Comparison of ENCODE assay signal across 26 cellular contexts in genomic region chr10:117312430-117312829, GRCh38.
DNase-seq lines count a peak whose midpoint lies in the region; ATAC-seq, FAIRE-seq and TF ChIP-seq lines count a peak whose summit lies in the region.
"Had no signal": no experiment of that assay in that cellular context is flagged by ENCODE, and none has a peak within 500 bp of the region (broad histone marks: within the 10 kb centered on the region; RNA-seq: fewer than 3 reads in every experiment).

No MANE protein-coding gene starts in this region.

- H2AFZ ChIP-seq in PC-3 (ENCODE audit: low read length) (no peak overlapping the region), endothelial cell of umbilical vein (ENCODE audit: low read depth, low read length) (no peak overlapping the region)

- no TSS peak for BruUV-seq in PC-3 (replicated peaks; lab: Mats Ljungman, UMichigan)
- BruUV-seq in endothelial cell of umbilical vein (replicated peaks; lab: Mats Ljungman, UMichigan), result no TSS peak

- H4K20me1 ChIP-seq in PC-3 (ENCODE audit: low read length), result peaks cover 12% of the 10 kb centered on the region; the same call in 1 of the 2 replicates
- peaks cover 3% of the 10 kb centered on the region for H4K20me1 ChIP-seq in endothelial cell of umbilical vein (replicated peaks; ENCODE audit: control insufficient read depth, extremely low read depth, insufficient read depth, low read length)

- H3K4me1 ChIP-seq in PC-3 (ENCODE audit: insufficient read depth, low read length) (peaks cover 24% of the 10 kb centered on the region), endothelial cell of umbilical vein (ENCODE audit: control insufficient read depth, extremely low read depth, insufficient read depth, low read length) (peaks cover 9% of the 10 kb centered on the region)

- H3K36me3 ChIP-seq in PC-3 (ENCODE audit: low read depth, low read length), result peaks cover 3% of the 10 kb centered on the region; the same call in 1 of the 2 replicates
- H3K36me3 ChIP-seq in endothelial cell of umbilical vein (ENCODE audit: control insufficient read depth in 2 of 2, extremely low read depth in 1 of 2, insufficient read depth in 2 of 2, low read length in 2 of 2), result no peaks in the 10 kb centered on the region

- H3F3A ChIP-seq in PC-3 (ENCODE audit: low read length, unreplicated experiment), result no peaks in the 10 kb centered on the region

- intact Hi-C loops in PC-3 (cut with micrococcal nuclease), result no loop called here
- intact Hi-C loops in endothelial cell of umbilical vein (cut with micrococcal nuclease), result no loop called here

- TF ChIP-seq CTCF in PC-3 (conservative IDR thresholded peaks at IDR 0.05; ENCODE audit: low read depth, low read length) (no peak), endothelial cell of umbilical vein (IDR thresholded peaks at IDR 0.05; ENCODE audit: extremely low read depth in 1 of 2, insufficient read depth in 1 of 2, low read depth in 1 of 2, low read length in 2 of 2) (no peak)

- no peak overlapping the region for H3K9ac ChIP-seq in PC-3 (ENCODE audit: low read length)
- H3K9ac ChIP-seq in endothelial cell of umbilical vein (replicated peaks; ENCODE audit: extremely low read depth, insufficient read depth, low read length), result no peak overlapping the region

- peak overlapping the region; percentile 69 for H3K27ac ChIP-seq in PC-3 (ENCODE audit: low read length)
- no peak overlapping the region for H3K27ac ChIP-seq in endothelial cell of umbilical vein (ENCODE audit: insufficient read depth, low read depth, low read length)
- H3K27ac ChIP-seq: RWPE1 had no signal

- CTCF ChIA-PET in PC-3 (lab: Charles Lee), result no interaction called here
- CTCF ChIA-PET in endothelial cell of umbilical vein (lab: Charles Lee), result interaction anchor here (0.6 kb wide), 1 partner anchor 130 kb away, joined by 3 read pairs; no protein-coding TSS in a partner anchor

- peak; percentile 89 for ATAC-seq in PC-3
- ATAC-seq: HCT116, Panc1 had no signal

- POLR2A ChIA-PET in PC-3 (lab: Charles Lee; ENCODE audit: unreplicated experiment), result no interaction called here
- POLR2A ChIA-PET in endothelial cell of umbilical vein (lab: Charles Lee), result no interaction called here

- no peaks in the 10 kb centered on the region; the same call in 1 of the 2 replicates for H3K79me2 ChIP-seq in PC-3 (ENCODE audit: low read length)
- peaks cover 9% of the 10 kb centered on the region for H3K79me2 ChIP-seq in endothelial cell of umbilical vein (ENCODE audit: control insufficient read depth, insufficient read depth, low read length)

- DNase-seq in ELR (ENCODE audit: low read depth) (peak; percentile 64), PC-3 (peak; percentile 83), endothelial cell of umbilical vein (ENCODE audit: low read depth, low spot score) (no peak), renal cortical epithelial cell (ENCODE audit: low read depth) (peak; percentile 9), NCI-H2029 treated with DMSO at 0.1 percent for 48 hours (lab: John Stamatoyannopoulos, UW) (no peak), H54 (ENCODE audit: insufficient read length, low spot score) (no peak), NCI-H146 treated with DMSO at 0.1 percent for 48 hours (lab: John Stamatoyannopoulos, UW; ENCODE audit: unreplicated experiment) (no peak)
- DNase-seq: Calu3, DND-41, GOT3, KBM-7, MM.1S, NCI-H1048, NCI-H1417, NCI-H1694 treated with DMSO at 0.1 percent for 48 hours, NCI-H2081 treated with DMSO at 0.1 percent for 48 hours, NCI-H2171, NCI-H226, NCI-H510A, NCI-H69, SHP77 had no signal

- TF ChIP-seq POLR2A in endothelial cell of umbilical vein (IDR thresholded peaks at IDR 0.05; ENCODE audit: low read depth, low read length), result no peak
- no peak for TF ChIP-seq POLR2A in H54 (IDR thresholded peaks at IDR 0.05; ENCODE audit: low read depth, low read length)

- H3K9me1 ChIP-seq in endothelial cell of umbilical vein (replicated peaks; ENCODE audit: control insufficient read depth, extremely low read depth, insufficient read depth, low read length), result no peaks in the 10 kb centered on the region

- H3K9me3 ChIP-seq in PC-3 (ENCODE audit: low read length) (no peaks in the 10 kb centered on the region), endothelial cell of umbilical vein (replicated peaks; ENCODE audit: control insufficient read depth, insufficient read depth, low read length) (no peaks in the 10 kb centered on the region)

- FAIRE-seq in endothelial cell of umbilical vein (lab: Jason Lieb, UNC) (peak; percentile 18), H54 (lab: Jason Lieb, UNC) (no peak)
- FAIRE-seq: G401.6, HTR-8/SVneo had no signal

- dilution Hi-C loops in endothelial cell of umbilical vein (cut with MboI; ENCODE audit: extremely low pct_ligation_motif_present, low sequenced_read_pairs), result no loop called here

- H3K9me2 ChIP-seq in PC-3 (replicated peaks; ENCODE audit: low read length), result no peaks in the 10 kb centered on the region

- no peaks in the 10 kb centered on the region for H3K27me3 ChIP-seq in PC-3 (ENCODE audit: low read length)
- no peaks in the 10 kb centered on the region for H3K27me3 ChIP-seq in endothelial cell of umbilical vein (ENCODE audit: control insufficient read depth in 2 of 2, insufficient read depth in 2 of 2, low read length in 2 of 2)

- peak overlapping the region; percentile 57 for H3K4me2 ChIP-seq in PC-3 (ENCODE audit: low read length)
- no peak overlapping the region for H3K4me2 ChIP-seq in endothelial cell of umbilical vein (ENCODE audit: insufficient read depth, low read length)

- H3K4me3 ChIP-seq in PC-3 (ENCODE audit: low read length) (no peak overlapping the region), endothelial cell of umbilical vein (replicated peaks in 1 of 3; ENCODE audit: insufficient read depth in 1 of 3, low read depth in 1 of 3, low read length in 3 of 3) (no peak overlapping the region)

TF ChIP-seq in endothelial cell of umbilical vein, 7 proteins besides CTCF, POLR2A, EP300 and RAD21:
- TF ChIP-seq GATA2 (IDR thresholded peaks at IDR 0.05; ENCODE audit: insufficient read depth, insufficient read length, low read depth, low read length) (no peak), MAX (IDR thresholded peaks at IDR 0.05; ENCODE audit: insufficient read depth, insufficient read length) (no peak), EZH2 (IDR thresholded peaks at IDR 0.05; ENCODE audit: borderline replicate concordance, low read depth, low read length, severe bottlenecking) (no peak), POLR2AphosphoS5 (IDR thresholded peaks at IDR 0.05; ENCODE audit: insufficient read depth, low read depth, low read length) (no peak), FOS (IDR thresholded peaks at IDR 0.05; ENCODE audit: borderline replicate concordance, insufficient read depth, low read length) (no peak), MYC (IDR thresholded peaks at IDR 0.05; ENCODE audit: low read depth, low read length) (no peak), JUN (IDR thresholded peaks at IDR 0.05; ENCODE audit: borderline replicate concordance, insufficient read depth, insufficient read length, low read depth) (no peak)
TF ChIP-seq in endothelial cell of umbilical vein: peak in this region for 0.

Comparison
In these comparisons a context has a peak if more than half of its experiments do, and no peak if none do; other contexts are left out.
1. DNase-seq: peak in ELR (single experiment), PC-3 (single experiment) and renal cortical epithelial cell (single experiment); none in endothelial cell of umbilical vein (single experiment), NCI-H2029 treated with DMSO at 0.1 percent for 48 hours (single experiment), H54 (single experiment) and NCI-H146 treated with DMSO at 0.1 percent for 48 hours (single experiment).